ENCODE assay signal across 8 cellular contexts in genomic region chr20:4082406-4083102, GRCh38.
DNase-seq lines count a peak whose midpoint lies in the region; FAIRE-seq and TF ChIP-seq lines count a peak whose summit lies in the region.

No MANE protein-coding gene starts in this region.

- no peaks in the 10 kb centered on the region for H3K4me1 ChIP-seq in H9 (ENCODE audit: insufficient read depth, low read length)

- H3K4me1 Mint-ChIP-seq in H9, result peaks cover 24 to 27% of the 10 kb centered on the region in 2 experiments

- no peaks in the 10 kb centered on the region for H3K9me3 ChIP-seq in H9 (ENCODE audit: control insufficient read depth, low read depth, low read length)

- H4K5ac ChIP-seq in H9 (ENCODE audit: insufficient read length, low read depth, low read length), result no peak overlapping the region

- H3K4ac ChIP-seq in H9 (ENCODE audit: low read depth, low read length), result no peak overlapping the region

- no peak overlapping the region for H3K27ac ChIP-seq in H9 (ENCODE audit: insufficient read length, low read depth, low read length)

- peaks cover 4% of the 10 kb centered on the region; the same call in 1 of the 2 replicates for H3K27me3 ChIP-seq in H9 (ENCODE audit: insufficient read depth, low read length)

- H2AFZ ChIP-seq in H9 (ENCODE audit: low read length), result no peak overlapping the region

- H3K18ac ChIP-seq in H9 (ENCODE audit: insufficient read length, low read depth, low read length), result no peak overlapping the region

- no peak overlapping the region for H3K23ac ChIP-seq in H9 (ENCODE audit: insufficient read length, low read depth, low read length)

- H3K27ac Mint-ChIP-seq in H9, result peak overlapping the region in 1 of 3 experiments; percentile 70; a peak in 2 of 7 replicates

- no peak for FAIRE-seq in GM12892 (lab: Jason Lieb, UNC)

- no peaks in the 10 kb centered on the region for H3K23me2 ChIP-seq in H9 (ENCODE audit: insufficient read length, low read depth, low read length, poor library complexity, severe bottlenecking)

- no peak overlapping the region for H4K91ac ChIP-seq in H9 (ENCODE audit: insufficient read length, low read depth, low read length)

- no peak for TF ChIP-seq CTCF in H9 (conservative IDR thresholded peaks at IDR 0.05)

- no peak overlapping the region for H2BK20ac ChIP-seq in H9 (ENCODE audit: low read depth, low read length, poor library complexity, severe bottlenecking)

- no peak overlapping the region for H2BK12ac ChIP-seq in H9 (ENCODE audit: insufficient read length, low read depth, low read length)

- H3K56ac ChIP-seq in H9 (ENCODE audit: insufficient read length, low read depth, low read length), result no peak overlapping the region

- WGBS in H9 (ENCODE audit: extremely low coverage, insufficient read length, low lambda C conversion rate), result no CpG with 5 or more reads among the region's 8 CpGs

- no peak overlapping the region for H4K8ac ChIP-seq in H9 (replicated peaks; ENCODE audit: insufficient read length, low read depth, low read length)

- peaks cover 29% of the 10 kb centered on the region for H3K27me3 Mint-ChIP-seq in H9 (ENCODE audit: low read depth)

- H3K14ac ChIP-seq in H9 (ENCODE audit: insufficient read depth, low read length), result no peak overlapping the region

- H2BK120ac ChIP-seq in H9 (ENCODE audit: low read depth, low read length, poor library complexity, severe bottlenecking), result no peak overlapping the region

- H3K79me1 ChIP-seq in H9 (ENCODE audit: insufficient read depth, low read depth, low read length, poor library complexity, severe bottlenecking), result no peaks in the 10 kb centered on the region

- no peak overlapping the region for H2BK5ac ChIP-seq in H9 (ENCODE audit: insufficient read length, low read length)

- TF ChIP-seq POLR2A in GM12892 (IDR thresholded peaks at IDR 0.05; ENCODE audit: low read depth, low read length), result no peak

- H3K9ac ChIP-seq in H9 (ENCODE audit: extremely low read depth, insufficient read length, low read length), result no peak overlapping the region

- peak overlapping the region; percentile 35 for H3K4me2 ChIP-seq in H9 (ENCODE audit: insufficient read depth, insufficient read length, low read length)

- peaks cover 0 to 5% of the 10 kb centered on the region in 2 experiments; a peak in 2 of 5 replicates for H3K9me3 Mint-ChIP-seq in H9

- no peak overlapping the region for H2BK15ac ChIP-seq in H9 (ENCODE audit: low read depth, low read length)

- no peaks in the 10 kb centered on the region for H4K20me1 ChIP-seq in H9 (ENCODE audit: control insufficient read depth, insufficient read depth, insufficient read length)

- H3K79me2 ChIP-seq in H9 (ENCODE audit: insufficient read depth, low read length), result no peaks in the 10 kb centered on the region

- no peak overlapping the region for H2AK5ac ChIP-seq in H9 (ENCODE audit: insufficient read length, low read length)

- no peak overlapping the region for H3T11ph ChIP-seq in H9 (ENCODE audit: low read length)

- DNase-seq in CD1c-positive myeloid dendritic cell (ENCODE audit: extremely low spot score) (peak; percentile 88), H9 (peak; percentile 79), RPMI8226 (peak; percentile 25), iPS DF 19.7 (ENCODE audit: low read depth, low spot score) (peak; percentile 40), GM12892 (ENCODE audit: insufficient read length) (no peak), NCI-H1105 (lab: John Stamatoyannopoulos, UW) (no peak)
- peak; percentile 49 for DNase-seq in activated naive CD4-positive, alpha-beta T cell treated with Interleukin-2 at 50 U/mL for 16 hours
- DNase-seq in stimulated activated CD4-positive, alpha-beta T cell treated with anti-CD3 and anti-CD28 coated beads, Interleukin-4, amount 100 ng/mL, for 4 hours, result peak; percentile 20

- H3K4me3 Mint-ChIP-seq in H9, result peak overlapping the region in 1 of 2 experiments; percentile 4; a peak in 1 of 5 replicates

- H3K36me3 Mint-ChIP-seq in H9 (ENCODE audit: insufficient read depth in 1 of 3, low read depth in 3 of 3), result peaks cover 0 to 5% (median 0%) of the 10 kb centered on the region in 3 experiments; a peak in 2 of 7 replicates

Comparison
In these comparisons a context has a peak if more than half of its experiments do, and no peak if none do; other contexts are left out.
1. DNase-seq: peak in CD1c-positive myeloid dendritic cell (single experiment), H9 (single experiment), RPMI8226 (single experiment), activated naive CD4-positive, alpha-beta T cell treated with Interleukin-2 at 50 U/mL for 16 hours (single experiment), iPS DF 19.7 (single experiment) and stimulated activated CD4-positive, alpha-beta T cell treated with anti-CD3 and anti-CD28 coated beads, Interleukin-4, amount 100 ng/mL, for 4 hours (2 of 2); none in GM12892 (single experiment) and NCI-H1105 (single experiment).